8 cellular contexts compared by ENCODE assay signal in the genomic region with DNA sequence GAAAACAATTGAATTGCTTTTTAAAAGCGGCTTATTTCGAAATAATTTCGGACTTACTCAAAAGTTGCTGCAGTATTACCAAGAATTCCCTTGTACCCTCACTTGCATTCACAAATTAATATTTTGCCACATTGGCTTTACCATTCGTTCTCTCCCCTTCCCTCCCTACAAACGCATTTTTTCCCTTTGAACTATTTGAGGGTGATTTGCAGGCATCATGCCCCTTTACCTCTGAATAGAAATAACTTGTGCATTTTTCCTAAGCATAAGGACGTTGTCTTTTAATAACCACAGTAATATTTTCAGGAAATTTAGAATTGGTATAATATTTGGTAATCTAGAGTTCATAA. TPM values are rescaled to one million over a fixed set of nuclear protein-coding genes. Genes with fewer than 3 reads are reported as not detected.
DNase-seq lines count a peak whose midpoint lies in the region; ATAC-seq, FAIRE-seq and TF ChIP-seq lines count a peak whose summit lies in the region.

No MANE protein-coding gene starts in this region.

- H3K27me3 ChIP-seq in GM23248 (replicated peaks; ENCODE audit: insufficient read depth), result no peaks in the 10 kb centered on the region
- H3K27me3 ChIP-seq in RWPE2 (ENCODE audit: insufficient read depth, poor library complexity, severe bottlenecking), result no peaks in the 10 kb centered on the region
- H3K27me3 ChIP-seq in gastrocnemius medialis, result no peaks in the 10 kb centered on the region

- H3K4me1 ChIP-seq in GM23248 (ENCODE audit: insufficient read depth) (peaks cover 10% of the 10 kb centered on the region), RWPE2 (ENCODE audit: insufficient read depth, poor library complexity, severe bottlenecking) (no peaks in the 10 kb centered on the region), gastrocnemius medialis (peaks cover 8 to 10% of the 10 kb centered on the region in 2 donors)

- in situ Hi-C loops in GM23248 (cut with MboI), result no loop called here
- in situ Hi-C loops in gastrocnemius medialis (cut with MboI; ENCODE audit: low sequenced_read_pairs in 4 of 4), result loop anchor here in 1 of 4 donors (25.0 kb wide), 1 partner anchor 100 kb away; no protein-coding TSS in a partner anchor

- H3K79me2 ChIP-seq in GM23248 (ENCODE audit: insufficient read depth), result peaks cover 10% of the 10 kb centered on the region

- H4K20me1 ChIP-seq in GM23248 (ENCODE audit: insufficient read depth), result no peaks in the 10 kb centered on the region

- TF ChIP-seq POLR2A in gastrocnemius medialis (IDR thresholded peaks at IDR 0.05) (no peak), GM12892 (IDR thresholded peaks at IDR 0.05; ENCODE audit: low read depth, low read length) (no peak)

- ATAC-seq in RWPE2 (ENCODE audit: low read depth) (no peak), gastrocnemius medialis (no peak), HG02884 (IDR thresholded peaks at IDR 0.05; ENCODE audit: unreplicated experiment) (no peak), HG03108 (IDR thresholded peaks at IDR 0.05; ENCODE audit: unreplicated experiment) (no peak)

- H3K36me3 ChIP-seq in GM23248 (ENCODE audit: low read depth) (peaks cover 29% of the 10 kb centered on the region), RWPE2 (ENCODE audit: low read depth) (peaks cover 58% of the 10 kb centered on the region), gastrocnemius medialis (peaks cover 0 to 26% of the 10 kb centered on the region in 2 donors)

- H3K27ac ChIP-seq in GM23248 (peak overlapping the region; percentile 81), RWPE2 (ENCODE audit: poor library complexity, severe bottlenecking) (peak overlapping the region; percentile 51), gastrocnemius medialis (peak overlapping the region in 1 of 4 donors; percentile 79)

- peak overlapping the region; percentile 97 for H3K4me2 ChIP-seq in GM23248 (ENCODE audit: unreplicated experiment)

- TF ChIP-seq CTCF in RWPE2 (IDR thresholded peaks at IDR 0.05; ENCODE audit: poor library complexity, severe bottlenecking) (no peak), fibroblast of the aortic adventitia (IDR thresholded peaks at IDR 0.05; ENCODE audit: insufficient read depth, low read length) (no peak), gastrocnemius medialis (IDR thresholded peaks at IDR 0.05 in 4 of 5, conservative IDR thresholded peaks at IDR 0.05 in 1 of 5) (no peak)

- H3K9me2 ChIP-seq in GM23248 (ENCODE audit: insufficient read depth), result no peaks in the 10 kb centered on the region

- peak overlapping the region; percentile 91 for H3K4me3 ChIP-seq in GM23248
- peak overlapping the region; percentile 84 for H3K4me3 ChIP-seq in RWPE2 (ENCODE audit: severe bottlenecking)
- peak overlapping the region; percentile 83 for H3K4me3 ChIP-seq in fibroblast of the aortic adventitia (ENCODE audit: low read depth, low read length)
- H3K4me3 ChIP-seq in gastrocnemius medialis, result peak overlapping the region; percentile 63 to 90 (median 68)

- DNase-seq in GM23248 (no peak), RWPE2 (ENCODE audit: low spot score) (no peak), fibroblast of the aortic adventitia (ENCODE audit: low read depth) (peak; percentile 22), gastrocnemius medialis (no peak), GM12892 (ENCODE audit: insufficient read length) (no peak), NCI-H2171 (lab: John Stamatoyannopoulos, UW) (no peak)

- intact Hi-C loops in gastrocnemius medialis (cut with DNase I; ENCODE audit: low total_unique reads), result no loop called here

- peaks cover 30% of the 10 kb centered on the region for H3F3A ChIP-seq in GM23248 (ENCODE audit: insufficient read depth)

- peak overlapping the region; percentile 90 for H2AFZ ChIP-seq in GM23248

- H3K9me3 ChIP-seq in GM23248 (ENCODE audit: low read depth), result no peaks in the 10 kb centered on the region
- no peaks in the 10 kb centered on the region for H3K9me3 ChIP-seq in RWPE2 (ENCODE audit: severe bottlenecking)
- H3K9me3 ChIP-seq in gastrocnemius medialis, result no peaks in the 10 kb centered on the region

- peak overlapping the region; percentile 95 for H3K9ac ChIP-seq in GM23248

- 1 to 2% methylated on average over 6 of the region's 6 CpGs for WGBS in GM23248 (ENCODE audit: low coverage in 1 of 2, low lambda C conversion rate in 2 of 2, missing lambda C conversion rate in 2 of 2), 2 experiments

- FAIRE-seq in GM12892 (lab: Jason Lieb, UNC), result no peak

RNA-seq across cellular contexts. Expression of a gene that starts 0.6 kb away (rescaled TPM):
- total RNA-seq in GM23248 (2014; rRNA removed; shearing (Covaris generic)), result 2.7 and 4.1 TPM in 2 replicates
- polyA plus RNA-seq in GM23248 (2016; fragmentation: Nextera tagmentation; extraction: Ambion mirVana), result 1.8 and 3.2 TPM in 2 replicates
- total RNA-seq in fibroblast of the aortic adventitia (ENCODE audit: low replicate concordance) (4.5 and 8.5 TPM in 2 replicates), gastrocnemius medialis (1 to 10 TPM in 2 of 4 donors, under 1 TPM in 2; 0.52 to 2.8 (median 1.2) TPM)
- polyA plus RNA-seq in GM12892 (2012; ENCODE audit: missing spikeins), result 14.1 TPM
